18 cellular contexts compared by ENCODE assay signal in genomic region chr3:182414586-182414985, GRCh38.
DNase-seq lines count a peak whose midpoint lies in the region; ATAC-seq, FAIRE-seq and TF ChIP-seq lines count a peak whose summit lies in the region.
"Had no signal": no experiment of that assay in that cellular context is flagged by ENCODE, and none has a peak within 500 bp of the region (broad histone marks: within the 10 kb centered on the region; RNA-seq: fewer than 3 reads in every experiment).

No MANE protein-coding gene starts in this region.

- no peaks in the 10 kb centered on the region for H3K4me1 ChIP-seq in HEK293 (ENCODE audit: control insufficient read depth, insufficient read depth, low read length)
- H3K4me1 ChIP-seq in tibial nerve: no peaks in the 10 kb centered on the region
- H3K4me1 ChIP-seq in HepG2 (ENCODE audit: insufficient read depth, low read length): no peaks in the 10 kb centered on the region
- H3K4me1 ChIP-seq: A549, HAP-1 had no signal

- no peak overlapping the region for H3K27ac ChIP-seq in HEK293 (ENCODE audit: extremely low read depth, low read depth, low read length)
- no peak overlapping the region for H3K27ac ChIP-seq in tibial nerve
- H3K27ac ChIP-seq in HepG2 (ENCODE audit: extremely low read length, insufficient read depth, low read length): no peak overlapping the region
- H3K27ac ChIP-seq: A549 had no signal

- H3K36me3 ChIP-seq in HEK293 (ENCODE audit: control insufficient read depth in 2 of 2, insufficient read depth in 1 of 2, low read length in 2 of 2): no peaks in the 10 kb centered on the region
- H3K36me3 ChIP-seq in tibial nerve: no peaks in the 10 kb centered on the region
- H3K36me3 ChIP-seq in HepG2 (replicated peaks in 1 of 2; ENCODE audit: control insufficient read depth in 1 of 2, insufficient read depth in 2 of 2, low read length in 2 of 2): no peaks in the 10 kb centered on the region
- H3K36me3 ChIP-seq: HAP-1 had no signal

- TF ChIP-seq EP300 in tibial nerve (IDR thresholded peaks at IDR 0.05) (no peak), HepG2 (IDR thresholded peaks at IDR 0.05; ENCODE audit: low read depth in 2 of 2, low read length in 2 of 2) (no peak), HepG2 (CRISPR knock-in tag; IDR thresholded peaks at IDR 0.05; ENCODE audit: borderline replicate concordance) (no peak)

- H3K4me2 ChIP-seq in HepG2 (ENCODE audit: low read depth, low read length): no peak overlapping the region
- H3K4me2 ChIP-seq: A549, SK-N-SH had no signal

- DNase-seq in NCI-H187 (lab: John Stamatoyannopoulos, UW) (peak; percentile 17 to 27), NCI-H187 treated with DMSO at 0.1 percent for 48 hours (lab: John Stamatoyannopoulos, UW) (no peak), NCI-H524 treated with DMSO at 0.1 percent for 48 hours (lab: John Stamatoyannopoulos, UW) (peak; percentile 20), myocyte (ENCODE audit: low read depth) (peak; percentile 21), tibial nerve (ENCODE audit: low spot score in 2 of 2) (no peak), HepG2 (ENCODE audit: low spot score) (no peak), posterior vena cava (ENCODE audit: low spot score) (no peak)
- DNase-seq: COR-L47, NCI-H226, NCI-H774, Right ventricle myocardium superior, SK-N-SH, T-helper 1 cell, T1000 had no signal

- TF ChIP-seq POLR2A in tibial nerve (IDR thresholded peaks at IDR 0.05) (no peak), HepG2 (IDR thresholded peaks at IDR 0.05; ENCODE audit: insufficient read depth in 1 of 2, low read depth in 2 of 2, low read length in 2 of 2) (no peak)

- no peak for TF ChIP-seq RAD21 in HepG2 (CRISPR knock-in tag; IDR thresholded peaks at IDR 0.05)

- H3K27me3 ChIP-seq in tibial nerve (no peaks in the 10 kb centered on the region), HepG2 (ENCODE audit: control insufficient read depth in 1 of 2, insufficient read depth in 2 of 2, low read length in 2 of 2) (no peaks in the 10 kb centered on the region)

- POLR2A ChIA-PET in HEK293 (lab: Yijun Ruan, JAX): no interaction called here
- POLR2A ChIA-PET in HepG2 (lab: Yijun Ruan, JAX): no interaction called here

- H3K79me2 ChIP-seq in HepG2 (ENCODE audit: insufficient read depth, low read length): no peaks in the 10 kb centered on the region

- no peak for ATAC-seq in HepG2
- ATAC-seq: A549 had no signal

- TF ChIP-seq CTCF in HEK293 (tag by site-specific recombination; IDR thresholded peaks at IDR 0.05) (no peak), tibial nerve (IDR thresholded peaks at IDR 0.05) (no peak), HepG2 (CRISPR knock-in tag; IDR thresholded peaks at IDR 0.05) (no peak)

- H2AFZ ChIP-seq in HepG2 (ENCODE audit: low read length): no peak overlapping the region

- BruUV-seq in HepG2 (replicated peaks; lab: Mats Ljungman, UMichigan): no TSS peak

- in situ Hi-C loops in HepG2 (cut with HindIII; ENCODE audit: extremely low pct_ligation_motif_present, low pct_unique_long_range_greater_than_20kb): no loop called here

- no peaks in the 10 kb centered on the region for H4K20me1 ChIP-seq in HepG2 (ENCODE audit: insufficient read depth, low read length)

- intact Hi-C loops in HepG2 (cut with micrococcal nuclease; ENCODE audit: unreplicated experiment) (no loop called here), posterior vena cava (cut with DNase I) (no loop called here)

- H3K9me3 ChIP-seq in HEK293 (ENCODE audit: control insufficient read depth, insufficient read depth, low read depth, low read length): no peaks in the 10 kb centered on the region
- no peaks in the 10 kb centered on the region for H3K9me3 ChIP-seq in tibial nerve
- no peaks in the 10 kb centered on the region for H3K9me3 ChIP-seq in HepG2 (ENCODE audit: low read length)
- H3K9me3 ChIP-seq: A549, HAP-1, SK-N-SH had no signal

- no peak for FAIRE-seq in HepG2 (lab: Jason Lieb, UNC)
- FAIRE-seq: A549, RCC 7860 had no signal

- CTCF ChIA-PET in HEK293 (lab: Yijun Ruan, JAX) (interaction anchor here (0.5 to 0.6 kb wide), 2 partner anchors 23 to 25 kb away, joined by 3 to 4 read pairs; no protein-coding TSS in a partner anchor), HepG2 (lab: Yijun Ruan, JAX; ENCODE audit: low intra/inter-chr PET ratio, low total read pairs) (no interaction called here)

- no peak overlapping the region for H3K9ac ChIP-seq in HepG2 (ENCODE audit: insufficient read depth, low read depth, low read length)
- H3K9ac ChIP-seq: SK-N-SH had no signal

- WGBS in tibial nerve, 2 donors: 44 to 45% methylated on average over 3 of the region's 3 CpGs
- WGBS in HepG2 (ENCODE audit: low lambda C conversion rate): 0% methylated on average over 3 of the region's 3 CpGs

- H3K4me3 ChIP-seq in HEK293 (ENCODE audit: low read depth, low read length): no peak overlapping the region
- H3K4me3 ChIP-seq in tibial nerve: no peak overlapping the region
- no peak overlapping the region for H3K4me3 ChIP-seq in HepG2 (replicated peaks in 1 of 3; ENCODE audit: insufficient read depth in 1 of 3, low read depth in 2 of 3, low read length in 3 of 3)
- H3K4me3 ChIP-seq: A549, HAP-1 had no signal

TF ChIP-seq in HEK293, 187 proteins besides CTCF, POLR2A, EP300 and RAD21:
- TF ChIP-seq ZNF302 (tag by site-specific recombination; IDR thresholded peaks at IDR 0.05; ENCODE audit: low read depth) (no peak), ZNF341 (tag by site-specific recombination; IDR thresholded peaks at IDR 0.05; ENCODE audit: low read depth) (no peak), MZF1 (tag by site-specific recombination; IDR thresholded peaks at IDR 0.05; ENCODE audit: borderline replicate concordance) (no peak), ZNF248 (tag by site-specific recombination; IDR thresholded peaks at IDR 0.05) (no peak), TRIM28 (IDR thresholded peaks at IDR 0.05; ENCODE audit: borderline replicate concordance, low read length) (no peak), SCRT2 (tag by site-specific recombination; IDR thresholded peaks at IDR 0.05) (peak; percentile 85), SCRT1 (tag by site-specific recombination; IDR thresholded peaks at IDR 0.05; ENCODE audit: borderline replicate concordance) (0 out of 2 replicates have a peak, but pooled peaks have one; percentile 51), MYNN (tag by site-specific recombination; IDR thresholded peaks at IDR 0.05; ENCODE audit: borderline replicate concordance) (no peak), ZNF138 (tag by site-specific recombination; IDR thresholded peaks at IDR 0.05; ENCODE audit: borderline replicate concordance) (no peak)

TF ChIP-seq in HepG2, 621 proteins besides CTCF, POLR2A, EP300 and RAD21 (continues in another document):
- no peak for TF ChIP-seq HDAC6 (IDR thresholded peaks at IDR 0.05; ENCODE audit: low read depth, low read length)
- TF ChIP-seq FOXC1 (CRISPR knock-in tag; IDR thresholded peaks at IDR 0.05; ENCODE audit: borderline replicate concordance): no peak
- no peak for TF ChIP-seq ATF3 (CRISPR knock-in tag; IDR thresholded peaks at IDR 0.05)
- TF ChIP-seq ZZZ3 (CRISPR knock-in tag; IDR thresholded peaks at IDR 0.05; ENCODE audit: borderline replicate concordance): no peak
- TF ChIP-seq ZNF205 (CRISPR knock-in tag; IDR thresholded peaks at IDR 0.05): no peak
- TF ChIP-seq E2F5 (CRISPR knock-in tag; conservative IDR thresholded peaks at IDR 0.05): no peak
- no peak for TF ChIP-seq ZKSCAN1 (IDR thresholded peaks at IDR 0.05; ENCODE audit: low read length)
- no peak for TF ChIP-seq NFYC (CRISPR knock-in tag; IDR thresholded peaks at IDR 0.05)
- no peak for TF ChIP-seq ZKSCAN5 (CRISPR knock-in tag; IDR thresholded peaks at IDR 0.05)
- TF ChIP-seq GLI4 (CRISPR knock-in tag; IDR thresholded peaks at IDR 0.05; ENCODE audit: borderline replicate concordance): no peak
- no peak for TF ChIP-seq ZNF598 (CRISPR knock-in tag; IDR thresholded peaks at IDR 0.05; ENCODE audit: borderline replicate concordance)
- no peak for TF ChIP-seq HCFC1 (IDR thresholded peaks at IDR 0.05; ENCODE audit: low read depth, low read length)
- TF ChIP-seq UBTF (CRISPR knock-in tag; IDR thresholded peaks at IDR 0.05): no peak

Comparison
In these comparisons a context has a peak if more than half of its experiments do, and no peak if none do; other contexts are left out.
1. DNase-seq: peak in NCI-H187 (2 of 2), NCI-H524 treated with DMSO at 0.1 percent for 48 hours (single experiment) and myocyte (single experiment); none in NCI-H187 treated with DMSO at 0.1 percent for 48 hours (single experiment), tibial nerve (0 of 2), HepG2 (single experiment) and posterior vena cava (single experiment).